In genomic region chr19:2326699-2327360, GRCh38 we compare ENCODE assay signal across 10 cellular contexts. TPM values are rescaled to one million over a fixed set of nuclear protein-coding genes. Genes with fewer than 3 reads are reported as not detected.
DNase-seq lines count a peak whose midpoint lies in the region; ATAC-seq and TF ChIP-seq lines count a peak whose summit lies in the region.
"Had no signal": no experiment of that assay in that cellular context is flagged by ENCODE, and none has a peak within 500 bp of the region (broad histone marks: within the 10 kb centered on the region; RNA-seq: fewer than 3 reads in every experiment).

No MANE protein-coding gene starts in this region.

- peak overlapping the region in 3 of 4 donors; percentile 83 to 91 (median 83) for H3K27ac ChIP-seq in esophagus squamous epithelium
- peak overlapping the region; percentile 79 for H3K27ac ChIP-seq in smooth muscle cell (ENCODE audit: low read depth)

- H3K79me2 ChIP-seq in smooth muscle cell (ENCODE audit: low read depth) = peaks cover 61% of the 10 kb centered on the region

- no peak overlapping the region for H3K9ac ChIP-seq in smooth muscle cell (ENCODE audit: low read depth)

- H2AFZ ChIP-seq in smooth muscle cell (ENCODE audit: low read depth) = no peak overlapping the region

- peaks cover 55% of the 10 kb centered on the region for H3K4me1 Mint-ChIP-seq in activated T-cell treated with anti-CD3 and anti-CD28 coated beads, Interleukin-2, amount 50 U/mL, for 24 hours (ENCODE audit: low read depth)

- H3K9me3 Mint-ChIP-seq in activated T-cell treated with anti-CD3 and anti-CD28 coated beads, Interleukin-2, amount 50 U/mL, for 24 hours = no peaks in the 10 kb centered on the region

- H3K4me3 ChIP-seq in esophagus squamous epithelium (peak overlapping the region in 2 of 4 donors; percentile 81 to 94), smooth muscle cell (peak overlapping the region; percentile 97)

- WGBS in esophagus squamous epithelium, 2 donors = 88 to 89% methylated on average over 8 to 10 of the region's 16 CpGs
- 91% methylated on average over 16 of the region's 16 CpGs for WGBS in smooth muscle cell (ENCODE audit: low lambda C conversion rate)

- ATAC-seq in GM21737 (IDR thresholded peaks at IDR 0.05; ENCODE audit: unreplicated experiment) = no peak

- no peaks in the 10 kb centered on the region for H3F3A ChIP-seq in smooth muscle cell (ENCODE audit: low read depth)

- H3K9me3 ChIP-seq in esophagus squamous epithelium (no peaks in the 10 kb centered on the region), smooth muscle cell (replicated peaks; ENCODE audit: low read depth) (no peaks in the 10 kb centered on the region)
- H3K9me3 ChIP-seq: adrenal gland had no signal

- TF ChIP-seq POLR2A in esophagus squamous epithelium (IDR thresholded peaks at IDR 0.05) = no peak

- peak overlapping the region; percentile 98 for H3K4me2 ChIP-seq in smooth muscle cell

- H3K27ac Mint-ChIP-seq in activated T-cell treated with anti-CD3 and anti-CD28 coated beads, Interleukin-2, amount 50 U/mL, for 24 hours = peak overlapping the region; percentile 99

- H3K36me3 ChIP-seq in esophagus squamous epithelium = peaks cover 7 to 49% (median 16%) of the 10 kb centered on the region in 3 donors
- H3K36me3 ChIP-seq in smooth muscle cell (ENCODE audit: low read depth) = no peaks in the 10 kb centered on the region

- intact Hi-C loops in esophagus squamous epithelium (cut with DNase I) = loop anchor here (5.0 kb wide), 1 partner anchor 55 kb away; no protein-coding TSS in a partner anchor

- no peaks in the 10 kb centered on the region for H3K27me3 Mint-ChIP-seq in activated T-cell treated with anti-CD3 and anti-CD28 coated beads, Interleukin-2, amount 50 U/mL, for 24 hours

- H3K36me3 Mint-ChIP-seq in activated T-cell treated with anti-CD3 and anti-CD28 coated beads, Interleukin-2, amount 50 U/mL, for 24 hours (ENCODE audit: low read depth) = peaks cover 69% of the 10 kb centered on the region

- H3K4me3 Mint-ChIP-seq in activated T-cell treated with anti-CD3 and anti-CD28 coated beads, Interleukin-2, amount 50 U/mL, for 24 hours = peak overlapping the region; percentile 97

- no peak for TF ChIP-seq CTCF in esophagus squamous epithelium (IDR thresholded peaks at IDR 0.05)
- TF ChIP-seq CTCF in smooth muscle cell (IDR thresholded peaks at IDR 0.05; ENCODE audit: borderline replicate concordance, insufficient read depth, poor library complexity, severe bottlenecking) = no peak

- H3K27me3 ChIP-seq in esophagus squamous epithelium (no peaks in the 10 kb centered on the region), smooth muscle cell (ENCODE audit: low read depth) (no peaks in the 10 kb centered on the region)
- H3K27me3 ChIP-seq: adrenal gland had no signal

- peaks cover 22 to 57% (median 37%) of the 10 kb centered on the region in 3 donors for H3K4me1 ChIP-seq in esophagus squamous epithelium
- peaks cover 28% of the 10 kb centered on the region for H3K4me1 ChIP-seq in smooth muscle cell (ENCODE audit: low read depth)

- DNase-seq in activated T-cell treated with anti-CD3 and anti-CD28 coated beads, Interleukin-2, amount 50 U/mL, for 24 hours = no peak
- DNase-seq in activated T-cell treated with anti-CD3 and anti-CD28 coated beads for 4 hours = no peak
- peak; percentile 32 for DNase-seq in SK-MEL-5 (ENCODE audit: low read depth, low spot score)
- DNase-seq in esophagus squamous epithelium (lab: John Stamatoyannopoulos, UW) = no peak
- no peak for DNase-seq in smooth muscle cell (lab: John Stamatoyannopoulos, UW; ENCODE audit: unreplicated experiment)
- DNase-seq in germinal center (ENCODE audit: low spot score) = no peak
- no peak for DNase-seq in stimulated activated CD4-positive, alpha-beta T cell treated with anti-CD3 and anti-CD28 coated beads, Interleukin-12 subunit alpha, Interleukin-12 subunit beta, amount 100 ng/mL, for 4 hours

- H4K20me1 ChIP-seq in smooth muscle cell (ENCODE audit: low read depth) = peaks cover 30% of the 10 kb centered on the region

- in situ Hi-C loops in SK-MEL-5 (cut with HindIII; ENCODE audit: low pct_unique_long_range_greater_than_20kb, low sequenced_read_pairs) = no loop called here

RNA-seq across cellular contexts. Expression of gene LSM7, which starts 1.6 kb away (rescaled TPM):
- 121 and 128 TPM in 2 replicates for total RNA-seq in SK-MEL-5 (2014; rRNA removed; shearing (Covaris generic))
- 180 and 245 TPM in 2 replicates for polyA plus RNA-seq in SK-MEL-5 (2015; cell fraction: cytosol; rRNA removed)
- 119 and 143 TPM in 2 replicates for polyA plus RNA-seq in SK-MEL-5 (2015; cell fraction: nucleus; rRNA removed)
- 100 to 1,000 TPM in 3 of 4 donors, 10 to 100 TPM in 1; 97.8 to 163 (median 128) TPM for total RNA-seq in esophagus squamous epithelium
- total RNA-seq in smooth muscle cell = 164 and 186 TPM in 2 replicates
- polyA plus RNA-seq in smooth muscle cell = 158 and 161 TPM in 2 replicates

RNA-seq across cellular contexts. Expression of gene SPPL2B, which starts 1.7 kb away (rescaled TPM):
- 8.2 and 8.8 TPM in 2 replicates for total RNA-seq in SK-MEL-5 (2014; rRNA removed; shearing (Covaris generic))
- 12.1 and 17.3 TPM in 2 replicates for polyA plus RNA-seq in SK-MEL-5 (2015; cell fraction: cytosol; rRNA removed)
- polyA plus RNA-seq in SK-MEL-5 (2015; cell fraction: nucleus; rRNA removed) = 160 and 192 TPM in 2 replicates
- total RNA-seq in esophagus squamous epithelium (10 to 100 TPM; 14.7 to 37.7 (median 36.2) TPM), smooth muscle cell (21.1 and 54.7 TPM in 2 replicates)
- polyA plus RNA-seq in smooth muscle cell = 53.6 and 63.5 TPM in 2 replicates

RNA-seq across cellular contexts. Expression of gene LINGO3, which starts 18.9 kb away (rescaled TPM):
- 0.08 TPM in 1 of 2 replicates, not detected in the other for total RNA-seq in SK-MEL-5 (2014; rRNA removed; shearing (Covaris generic))
- 0.04 and 0.42 TPM in 2 replicates for polyA plus RNA-seq in SK-MEL-5 (2015; cell fraction: cytosol; rRNA removed)
- polyA plus RNA-seq in SK-MEL-5 (2015; cell fraction: nucleus; rRNA removed) = not detected in 2 replicates
- total RNA-seq in esophagus squamous epithelium = under 1 TPM in 1 of 4 donors, not detected in 3; 0.09 TPM
- total RNA-seq in smooth muscle cell = not detected in 2 replicates
- polyA plus RNA-seq in smooth muscle cell = 0.31 and 1.2 TPM in 2 replicates
- total RNA-seq: subcutaneous adipose tissue had no signal
- polyA plus RNA-seq: adrenal gland had no signal

RNA-seq across cellular contexts. Expression of gene TMPRSS9, which starts 33.2 kb away (rescaled TPM):
- not detected in 2 replicates for total RNA-seq in SK-MEL-5 (2014; rRNA removed; shearing (Covaris generic))
- 0.06 TPM in 1 of 2 replicates, not detected in the other for polyA plus RNA-seq in SK-MEL-5 (2015; cell fraction: cytosol; rRNA removed)
- polyA plus RNA-seq in SK-MEL-5 (2015; cell fraction: nucleus; rRNA removed) = not detected in 2 replicates
- total RNA-seq in esophagus squamous epithelium (under 1 TPM in 1 of 4 donors, not detected in 3; 0.19 TPM), smooth muscle cell (not detected in 2 replicates)
- 0.05 and 0.63 TPM in 2 replicates for polyA plus RNA-seq in smooth muscle cell
- total RNA-seq: subcutaneous adipose tissue had no signal

RNA-seq across cellular contexts. Expression of gene PEAK3, which starts 44.9 kb away (rescaled TPM):
- not detected in 2 replicates for total RNA-seq in SK-MEL-5 (2014; rRNA removed; shearing (Covaris generic))
- polyA plus RNA-seq in SK-MEL-5 (2015; cell fraction: cytosol; rRNA removed) = not detected in 2 replicates
- polyA plus RNA-seq in SK-MEL-5 (2015; cell fraction: nucleus; rRNA removed) = not detected in 2 replicates
- total RNA-seq in esophagus squamous epithelium = under 1 TPM in 3 of 4 donors, not detected in 1; 0.32 to 0.40 (median 0.38) TPM
- total RNA-seq in smooth muscle cell = not detected in 2 replicates
- polyA plus RNA-seq in smooth muscle cell = 0.37 and 0.71 TPM in 2 replicates
